ENCODE assay signal across 31 cellular contexts in the genomic region with DNA sequence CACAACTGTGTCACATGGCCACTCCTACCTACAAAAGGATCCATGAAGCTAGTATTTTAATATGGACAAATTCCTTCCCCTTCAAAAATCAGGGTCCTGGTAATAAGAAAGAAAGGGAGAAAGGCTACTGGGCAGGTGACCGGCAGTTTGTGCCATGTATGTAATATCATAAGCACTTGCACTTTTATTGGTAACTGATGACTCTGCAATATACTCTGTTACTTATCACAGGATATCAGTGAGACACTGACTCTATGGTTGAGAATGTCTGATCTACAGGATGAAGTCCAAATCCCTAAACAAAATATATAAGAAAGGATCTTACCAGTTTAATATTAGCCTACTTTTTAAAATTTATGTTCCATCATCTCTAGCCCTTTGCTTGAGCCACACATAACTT.
"Had no signal": no experiment of that assay in that cellular context is flagged by ENCODE, and none has a peak within 500 bp of the region (broad histone marks: within the 10 kb centered on the region; RNA-seq: fewer than 3 reads in every experiment).

No MANE protein-coding gene starts in this region.

- H3K36me3 ChIP-seq: ascending aorta, cardiac muscle cell, WERI-Rb-1 had no signal

- DNase-seq: activated CD4-positive, alpha-beta memory T cell treated with anti-CD3 and anti-CD28 coated beads for 36 hours; activated CD4-positive, alpha-beta T cell treated with anti-CD3 and anti-CD28 coated beads for 1 hour; activated CD4-positive, alpha-beta T cell treated with anti-CD3 and anti-CD28 coated beads for 36 hours; activated CD4-positive, alpha-beta T cell treated with anti-CD3 and anti-CD28 coated beads for 48 hours; activated CD4-positive, alpha-beta T cell treated with anti-CD3 and anti-CD28 coated beads, Interleukin-2, amount 10 ng/mL, durations not matched to agents 7 days and 5 days; activated CD4-positive, alpha-beta T cell treated with anti-CD3 and anti-CD28 coated beads, Interleukin-2, amount 50 U/mL, for 4 hours; activated CD4-positive, CD25-positive, alpha-beta regulatory T cell; activated CD8-positive, alpha-beta memory T cell treated with anti-CD3 and anti-CD28 coated beads, Interleukin-2, amount 50 U/mL, for 4 hours; activated CD8-positive, alpha-beta T cell treated with anti-CD3 and anti-CD28 coated beads for 36 hours; activated effector memory CD4-positive, alpha-beta T cell treated with Interleukin-2 at 50 U/mL for 16 hours; activated gamma-delta T cell; activated naive CD4-positive, alpha-beta T cell treated with anti-CD3 and anti-CD28 coated beads, Interleukin-2, amount 10 ng/mL, durations not matched to agents 7 days and 5 days; activated naive CD4-positive, alpha-beta T cell treated with Interleukin-2 at 50 U/mL for 16 hours; activated naive CD8-positive, alpha-beta T cell treated with anti-CD3 and anti-CD28 coated beads, Interleukin-2, amount 10 ng/mL, durations not matched to agents 7 days and 5 days; activated naive CD8-positive, alpha-beta T cell treated with anti-CD3 and anti-CD28 coated beads, Interleukin-2, amount 50 U/mL, for 24 hours; activated T-cell treated with anti-CD3 and anti-CD28 coated beads, Interleukin-2, amount 50 U/mL, for 24 hours; activated T-cell treated with anti-CD3 and anti-CD28 coated beads, Interleukin-2, amount 50 U/mL, for 48 hours; amygdala; anterior cingulate cortex; caudate nucleus; cerebellar nuclear complex; T-helper 1 cell; T-helper 2 cell; T-helper 9 cell; WERI-Rb-1 had no signal

- ATAC-seq: activated CD4-positive, alpha-beta T cell treated with anti-CD3 and anti-CD28 coated beads for 36 hours; activated CD4-positive, CD25-positive, alpha-beta regulatory T cell treated with anti-CD3 and anti-CD28 coated beads, Interleukin-2, amount 50 U/mL, for 24 hours; activated CD8-positive, alpha-beta T cell treated with anti-CD3 and anti-CD28 coated beads for 36 hours; activated naive CD8-positive, alpha-beta T cell treated with anti-CD3 and anti-CD28 coated beads, Interleukin-2, amount 50 U/mL, for 24 hours; WTC11 had no signal

- FAIRE-seq: bronchial epithelial cell, TTC549 had no signal

- H3K9me3 ChIP-seq: ascending aorta had no signal

- H3K27ac ChIP-seq: ascending aorta, cardiac muscle cell, WERI-Rb-1 had no signal

- H3K4me1 ChIP-seq: ascending aorta had no signal

- H3K27me3 ChIP-seq: ascending aorta, cardiac muscle cell had no signal

- H3K4me3 ChIP-seq: ascending aorta, cardiac muscle cell had no signal
